ENCODE assay signal across 3 cellular contexts in the genomic region with DNA sequence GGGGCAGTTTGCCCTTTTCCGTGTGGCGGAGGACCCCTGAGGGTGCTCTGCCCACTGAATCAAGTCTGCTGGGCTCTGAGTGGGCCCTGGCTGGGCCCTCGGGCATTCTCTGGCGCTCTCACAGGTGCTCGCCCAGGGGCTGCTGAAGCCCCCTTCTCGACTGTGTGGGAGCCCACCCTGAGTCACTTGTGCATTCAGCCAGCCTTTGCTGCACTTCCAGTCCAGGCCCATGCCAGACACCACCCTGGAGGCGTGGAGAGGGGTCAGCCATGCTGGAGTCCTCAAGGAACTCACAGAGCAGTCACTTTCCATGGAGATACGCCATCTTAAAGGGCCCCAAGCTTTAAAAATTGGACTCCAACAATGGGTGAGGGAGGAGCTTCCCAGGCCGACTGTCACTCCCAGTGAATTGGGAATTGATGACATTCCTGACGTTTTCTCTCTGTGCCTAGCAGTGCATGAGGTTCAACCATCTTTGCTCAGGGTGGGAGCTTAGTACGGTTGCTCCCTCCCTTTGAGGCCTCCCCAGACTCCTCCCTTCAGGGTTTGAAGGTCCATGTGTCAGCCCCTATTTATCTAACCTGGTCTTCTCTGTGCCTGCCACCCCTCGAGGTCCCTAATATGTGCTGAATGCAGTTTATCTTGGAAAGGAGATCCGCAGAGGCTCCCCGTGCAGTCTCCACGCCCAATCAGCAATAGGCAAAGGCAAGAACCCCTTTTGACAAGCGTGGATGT.
TF ChIP-seq lines count a peak whose summit lies in the region.

No MANE protein-coding gene starts in this region.

TF ChIP-seq in GM23338, 12 proteins besides CTCF, POLR2A, EP300 and RAD21 (continues in another document):
- TF ChIP-seq CREB1 (CRISPR knock-in tag; IDR thresholded peaks at IDR 0.05; ENCODE audit: low read depth) (no peak), EZH2 (IDR thresholded peaks at IDR 0.05; ENCODE audit: low read depth, unreplicated experiment) (no peak)
- TF ChIP-seq, protein P1, sequence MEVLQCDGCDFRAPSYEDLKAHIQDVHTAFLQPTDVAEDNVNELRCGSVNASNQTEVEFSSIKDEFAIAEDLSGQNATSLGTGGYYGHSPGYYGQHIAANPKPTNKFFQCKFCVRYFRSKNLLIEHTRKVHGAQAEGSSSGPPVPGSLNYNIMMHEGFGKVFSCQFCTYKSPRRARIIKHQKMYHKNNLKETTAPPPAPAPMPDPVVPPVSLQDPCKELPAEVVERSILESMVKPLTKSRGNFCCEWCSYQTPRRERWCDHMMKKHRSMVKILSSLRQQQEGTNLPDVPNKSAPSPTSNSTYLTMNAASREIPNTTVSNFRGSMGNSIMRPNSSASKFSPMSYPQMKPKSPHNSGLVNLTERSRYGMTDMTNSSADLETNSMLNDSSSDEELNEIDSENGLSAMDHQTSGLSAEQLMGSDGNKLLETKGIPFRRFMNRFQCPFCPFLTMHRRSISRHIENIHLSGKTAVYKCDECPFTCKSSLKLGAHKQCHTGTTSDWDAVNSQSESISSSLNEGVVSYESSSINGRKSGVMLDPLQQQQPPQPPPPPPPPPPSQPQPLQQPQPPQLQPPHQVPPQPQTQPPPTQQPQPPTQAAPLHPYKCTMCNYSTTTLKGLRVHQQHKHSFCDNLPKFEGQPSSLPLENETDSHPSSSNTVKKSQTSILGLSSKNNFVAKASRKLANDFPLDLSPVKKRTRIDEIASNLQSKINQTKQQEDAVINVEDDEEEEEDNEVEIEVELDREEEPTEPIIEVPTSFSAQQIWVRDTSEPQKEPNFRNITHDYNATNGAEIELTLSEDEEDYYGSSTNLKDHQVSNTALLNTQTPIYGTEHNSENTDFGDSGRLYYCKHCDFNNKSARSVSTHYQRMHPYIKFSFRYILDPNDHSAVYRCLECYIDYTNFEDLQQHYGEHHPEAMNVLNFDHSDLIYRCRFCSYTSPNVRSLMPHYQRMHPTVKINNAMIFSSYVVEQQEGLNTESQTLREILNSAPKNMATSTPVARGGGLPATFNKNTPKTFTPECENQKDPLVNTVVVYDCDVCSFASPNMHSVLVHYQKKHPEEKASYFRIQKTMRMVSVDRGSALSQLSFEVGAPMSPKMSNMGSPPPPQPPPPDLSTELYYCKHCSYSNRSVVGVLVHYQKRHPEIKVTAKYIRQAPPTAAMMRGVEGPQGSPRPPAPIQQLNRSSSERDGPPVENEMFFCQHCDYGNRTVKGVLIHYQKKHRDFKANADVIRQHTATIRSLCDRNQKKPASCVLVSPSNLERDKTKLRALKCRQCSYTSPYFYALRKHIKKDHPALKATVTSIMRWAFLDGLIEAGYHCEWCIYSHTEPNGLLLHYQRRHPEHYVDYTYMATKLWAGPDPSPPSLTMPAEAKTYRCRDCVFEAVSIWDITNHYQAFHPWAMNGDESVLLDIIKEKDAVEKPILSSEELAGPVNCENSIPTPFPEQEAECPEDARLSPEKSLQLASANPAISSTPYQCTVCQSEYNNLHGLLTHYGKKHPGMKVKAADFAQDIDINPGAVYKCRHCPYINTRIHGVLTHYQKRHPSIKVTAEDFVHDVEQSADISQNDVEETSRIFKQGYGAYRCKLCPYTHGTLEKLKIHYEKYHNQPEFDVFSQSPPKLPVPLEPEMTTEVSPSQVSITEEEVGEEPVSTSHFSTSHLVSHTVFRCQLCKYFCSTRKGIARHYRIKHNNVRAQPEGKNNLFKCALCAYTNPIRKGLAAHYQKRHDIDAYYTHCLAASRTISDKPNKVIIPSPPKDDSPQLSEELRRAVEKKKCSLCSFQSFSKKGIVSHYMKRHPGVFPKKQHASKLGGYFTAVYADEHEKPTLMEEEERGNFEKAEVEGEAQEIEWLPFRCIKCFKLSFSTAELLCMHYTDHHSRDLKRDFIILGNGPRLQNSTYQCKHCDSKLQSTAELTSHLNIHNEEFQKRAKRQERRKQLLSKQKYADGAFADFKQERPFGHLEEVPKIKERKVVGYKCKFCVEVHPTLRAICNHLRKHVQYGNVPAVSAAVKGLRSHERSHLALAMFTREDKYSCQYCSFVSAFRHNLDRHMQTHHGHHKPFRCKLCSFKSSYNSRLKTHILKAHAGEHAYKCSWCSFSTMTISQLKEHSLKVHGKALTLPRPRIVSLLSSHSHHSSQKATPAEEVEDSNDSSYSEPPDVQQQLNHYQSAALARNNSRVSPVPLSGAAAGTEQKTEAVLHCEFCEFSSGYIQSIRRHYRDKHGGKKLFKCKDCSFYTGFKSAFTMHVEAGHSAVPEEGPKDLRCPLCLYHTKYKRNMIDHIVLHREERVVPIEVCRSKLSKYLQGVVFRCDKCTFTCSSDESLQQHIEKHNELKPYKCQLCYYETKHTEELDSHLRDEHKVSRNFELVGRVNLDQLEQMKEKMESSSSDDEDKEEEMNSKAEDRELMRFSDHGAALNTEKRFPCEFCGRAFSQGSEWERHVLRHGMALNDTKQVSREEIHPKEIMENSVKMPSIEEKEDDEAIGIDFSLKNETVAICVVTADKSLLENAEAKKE (CRISPR knock-in tag; IDR thresholded peaks at IDR 0.05): no peak

TF ChIP-seq in K562, 482 proteins besides CTCF, POLR2A, EP300 and RAD21:
- TF ChIP-seq, protein P2, sequence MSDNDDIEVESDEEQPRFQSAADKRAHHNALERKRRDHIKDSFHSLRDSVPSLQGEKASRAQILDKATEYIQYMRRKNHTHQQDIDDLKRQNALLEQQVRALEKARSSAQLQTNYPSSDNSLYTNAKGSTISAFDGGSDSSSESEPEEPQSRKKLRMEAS (CRISPR knock-in tag; IDR thresholded peaks at IDR 0.05): no peak
- TF ChIP-seq DMBX1 (CRISPR knock-in tag; IDR thresholded peaks at IDR 0.05; ENCODE audit: borderline replicate concordance) (no peak), ERF (CRISPR knock-in tag; IDR thresholded peaks at IDR 0.05) (no peak), TEAD2 (tag; IDR thresholded peaks at IDR 0.05) (no peak), ELF1 (tag; IDR thresholded peaks at IDR 0.05) (no peak)

TF ChIP-seq in GM12891, 5 proteins besides CTCF, POLR2A, EP300 and RAD21:
- no peak for TF ChIP-seq SPI1 (IDR thresholded peaks at IDR 0.05; ENCODE audit: low read depth, low read length)
- TF ChIP-seq POLR2AphosphoS5 (IDR thresholded peaks at IDR 0.05; ENCODE audit: low read depth, low read length): no peak
- TF ChIP-seq POU2F2 (IDR thresholded peaks at IDR 0.05; ENCODE audit: low read depth, low read length): no peak
- TF ChIP-seq TAF1 (IDR thresholded peaks at IDR 0.05; ENCODE audit: low read depth, low read length): no peak
- TF ChIP-seq PAX5 (IDR thresholded peaks at IDR 0.05; ENCODE audit: insufficient read depth, low read length, severe bottlenecking): no peak
